ENCODE assay signal across 33 cellular contexts in the genomic region with DNA sequence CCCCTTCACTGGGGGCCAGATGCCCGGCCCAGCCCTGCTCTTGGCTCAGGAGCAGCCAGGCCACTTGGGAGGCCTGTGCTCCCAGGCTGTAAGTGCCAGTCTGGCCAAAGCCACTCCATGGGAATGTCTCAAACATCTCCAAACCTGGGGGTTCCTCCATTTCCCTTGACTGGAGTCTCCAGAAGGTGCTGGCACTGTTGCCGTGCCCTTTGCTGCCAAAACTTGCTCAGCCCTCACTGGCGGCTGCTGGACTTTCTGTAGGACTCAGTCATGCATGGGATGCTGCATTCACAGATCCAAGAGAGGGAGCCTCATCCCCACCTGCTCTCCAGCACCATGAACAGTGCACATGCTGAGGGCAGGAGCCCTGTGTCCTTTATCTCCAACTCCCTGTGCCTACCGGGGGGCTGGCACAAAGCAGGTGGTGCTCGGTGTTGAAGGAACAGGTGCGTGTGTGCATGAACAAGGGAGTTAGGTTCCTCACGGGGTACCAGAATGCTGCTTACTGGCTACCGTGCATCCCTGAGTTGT. TPM values are rescaled to one million over a fixed set of nuclear protein-coding genes. Genes with fewer than 3 reads are reported as not detected.
"Had no signal": no experiment of that assay in that cellular context is flagged by ENCODE, and none has a peak within 500 bp of the region (broad histone marks: within the 10 kb centered on the region; RNA-seq: fewer than 3 reads in every experiment).

No MANE protein-coding gene starts in this region.

- FAIRE-seq: endometrium, kidney, urothelium cell line had no signal

- H3K27ac ChIP-seq: esophagus squamous epithelium, prostate gland, sigmoid colon, stomach, tibial artery, upper lobe of left lung had no signal

- H3K4me3 ChIP-seq: esophagus squamous epithelium, lung, mucosa of descending colon, prostate gland, sigmoid colon, stomach, tibial artery, upper lobe of left lung had no signal

- H3K27me3 ChIP-seq: sigmoid colon, upper lobe of left lung had no signal

- H3K9me3 Mint-ChIP-seq: effector memory CD8-positive, alpha-beta T cell; memory B cell; mesothelial cell of epicardium; natural killer cell treated with Interleukin-12 subunit alpha and Interleukin-12 subunit beta and Interleukin-15 and Interleukin-18, amount 100 ng/mL, for 72 hours; neural crest cell; stimulated activated effector memory CD8-positive, alpha-beta T cell treated with anti-CD3 and anti-CD28 coated beads, Interleukin-12 subunit alpha, Interleukin-12 subunit beta, amount 100 ng/mL, for 72 hours had no signal

- DNase-seq: cortex of kidney; effector memory CD8-positive, alpha-beta T cell; erythroblast; esophagus squamous epithelium; foreskin melanocyte; head of caudate nucleus; kidney; mucosa of descending colon; naive B cell; sigmoid colon; stimulated activated CD4-positive, alpha-beta T cell treated with anti-CD3 and anti-CD28 coated beads, Interleukin-2, amount 100 ng/mL, for 24 hours; stimulated activated CD4-positive, alpha-beta T cell treated with anti-CD3 and anti-CD28 coated beads, Interleukin-4, amount 100 ng/mL, for 24 hours; stimulated activated naive CD4-positive, alpha-beta T cell treated with Interleukin-2 at 50 U/mL for 16 hours; stomach; tibial artery; upper lobe of left lung had no signal

- ATAC-seq: effector memory CD8-positive, alpha-beta T cell; left lobe of liver; mucosa of descending colon; natural killer cell treated with Interleukin-12 subunit alpha and Interleukin-12 subunit beta and Interleukin-15 and Interleukin-18, amount 100 ng/mL, for 72 hours; right cardiac atrium; stimulated activated effector memory CD8-positive, alpha-beta T cell treated with anti-CD3 and anti-CD28 coated beads, Interleukin-12 subunit alpha, Interleukin-12 subunit beta, amount 100 ng/mL, for 72 hours had no signal

- H3K4me1 Mint-ChIP-seq: neural crest cell had no signal

- H3K4me3 Mint-ChIP-seq: effector memory CD8-positive, alpha-beta T cell; memory B cell; mesothelial cell of epicardium; naive B cell; natural killer cell treated with Interleukin-12 subunit alpha and Interleukin-12 subunit beta and Interleukin-15 and Interleukin-18, amount 100 ng/mL, for 72 hours; neural crest cell; stimulated activated effector memory CD8-positive, alpha-beta T cell treated with anti-CD3 and anti-CD28 coated beads, Interleukin-12 subunit alpha, Interleukin-12 subunit beta, amount 100 ng/mL, for 72 hours had no signal

- H3K4me1 ChIP-seq: prostate gland, sigmoid colon, tibial artery, upper lobe of left lung had no signal

- H3K36me3 Mint-ChIP-seq: memory B cell; mesothelial cell of epicardium; naive B cell; natural killer cell treated with Interleukin-12 subunit alpha and Interleukin-12 subunit beta and Interleukin-15 and Interleukin-18, amount 100 ng/mL, for 72 hours; stimulated activated effector memory CD8-positive, alpha-beta T cell treated with anti-CD3 and anti-CD28 coated beads, Interleukin-12 subunit alpha, Interleukin-12 subunit beta, amount 100 ng/mL, for 72 hours had no signal

- H3K9me3 ChIP-seq: esophagus squamous epithelium, mucosa of descending colon, prostate gland, sigmoid colon, stomach, tibial artery, upper lobe of left lung had no signal

- H3K27ac Mint-ChIP-seq: effector memory CD8-positive, alpha-beta T cell; memory B cell; mesothelial cell of epicardium; naive B cell; natural killer cell treated with Interleukin-12 subunit alpha and Interleukin-12 subunit beta and Interleukin-15 and Interleukin-18, amount 100 ng/mL, for 72 hours; stimulated activated effector memory CD8-positive, alpha-beta T cell treated with anti-CD3 and anti-CD28 coated beads, Interleukin-12 subunit alpha, Interleukin-12 subunit beta, amount 100 ng/mL, for 72 hours had no signal

- H3K36me3 ChIP-seq: esophagus squamous epithelium, prostate gland, sigmoid colon, stomach, tibial artery, upper lobe of left lung had no signal

RNA-seq across cellular contexts. Expression of gene CCDC197, which starts 19.4 kb away (rescaled TPM):
- total RNA-seq: dermis microvascular lymphatic vessel endothelial cell; esophagus squamous epithelium; kidney; left lobe of liver; liver; lung; mesothelial cell of epicardium; mucosa of descending colon; natural killer cell treated with Interleukin-12 subunit alpha and Interleukin-12 subunit beta and Interleukin-15 and Interleukin-18, amount 100 ng/mL, for 72 hours; neural crest cell; osteocyte; prostate gland; sigmoid colon; skeletal muscle tissue; stomach; subcutaneous adipose tissue; temporal lobe; upper lobe of left lung had no signal

RNA-seq across cellular contexts. Expression of gene ASB2, which starts 40.1 kb away (rescaled TPM):
- total RNA-seq: dermis microvascular lymphatic vessel endothelial cell, temporal lobe had no signal
